Comparison of ENCODE assay signal across 1 cellular context in the genomic region with DNA sequence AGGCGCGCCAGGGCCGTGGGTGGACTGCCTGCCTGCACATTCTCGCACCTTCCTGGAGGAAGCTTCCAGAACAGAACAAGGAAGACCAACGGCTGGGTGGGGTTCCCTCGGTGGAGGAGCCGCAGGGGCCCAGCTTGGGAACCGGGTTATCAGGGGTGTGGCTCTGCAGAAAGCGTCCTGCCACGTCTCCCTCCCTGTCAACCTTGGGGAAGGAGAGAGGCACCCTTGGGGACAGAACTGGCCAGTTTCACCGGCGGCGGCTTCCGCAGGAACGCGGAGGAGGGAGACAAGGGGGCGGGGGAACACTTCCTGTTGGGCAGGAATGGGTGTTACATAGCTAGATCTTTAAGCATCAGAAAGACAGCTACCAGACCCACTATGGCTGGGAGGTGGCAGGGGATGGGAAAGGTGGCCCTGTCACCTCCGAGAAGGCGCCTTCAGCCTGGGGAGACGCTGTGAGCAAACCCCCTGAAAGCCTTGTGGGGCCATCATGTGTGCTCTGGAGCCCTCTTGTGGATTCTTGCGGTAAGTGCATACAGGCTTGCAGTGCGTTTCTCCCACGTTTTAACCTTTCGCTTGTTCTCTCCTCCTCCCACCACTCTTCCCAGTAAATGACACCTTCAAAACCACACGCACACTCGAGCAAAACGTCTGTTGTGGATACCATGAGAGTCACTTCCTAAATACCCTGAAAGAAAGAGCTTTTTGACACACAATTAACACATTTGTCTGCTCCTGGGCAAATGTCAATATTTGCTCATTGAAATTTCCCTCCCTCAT.
TF ChIP-seq lines count a peak whose summit lies in the region.

No MANE protein-coding gene starts in this region.

TF ChIP-seq in HepG2, 621 proteins besides CTCF, POLR2A, EP300 and RAD21 (continued from another document and continues in another):
- no peak for TF ChIP-seq FOXA1 (IDR thresholded peaks at IDR 0.05)
- TF ChIP-seq FOXA1 (CRISPR knock-in tag; IDR thresholded peaks at IDR 0.05), result peak; percentile 39; the same call in 1 of the 2 replicates
- no peak for TF ChIP-seq ZFAT (CRISPR knock-in tag; conservative IDR thresholded peaks at IDR 0.05)
- peak; percentile 30; the same call in 1 of the 2 replicates for TF ChIP-seq SAP130 (CRISPR knock-in tag; IDR thresholded peaks at IDR 0.05; ENCODE audit: low read depth)
- peak; percentile 26; the same call in 1 of the 2 replicates for TF ChIP-seq GATAD2A (CRISPR knock-in tag; IDR thresholded peaks at IDR 0.05)
- peak; percentile 97 for TF ChIP-seq SMC3 (IDR thresholded peaks at IDR 0.05; ENCODE audit: low read length)
- TF ChIP-seq NFATC3 (CRISPR knock-in tag; IDR thresholded peaks at IDR 0.05), result no peak
- TF ChIP-seq ZNF605 (CRISPR knock-in tag; IDR thresholded peaks at IDR 0.05), result no peak
- no peak for TF ChIP-seq GTF2F1 (IDR thresholded peaks at IDR 0.05; ENCODE audit: low read length)
- TF ChIP-seq MATR3 (CRISPR knock-in tag; IDR thresholded peaks at IDR 0.05), result no peak
- no peak for TF ChIP-seq SAFB2 (CRISPR knock-in tag; IDR thresholded peaks at IDR 0.05; ENCODE audit: borderline replicate concordance, low read depth)
- TF ChIP-seq KMT2B (CRISPR knock-in tag; IDR thresholded peaks at IDR 0.05), result peak; percentile 28; the same call in 1 of the 2 replicates
- TF ChIP-seq ZNF775 (CRISPR knock-in tag; IDR thresholded peaks at IDR 0.05; ENCODE audit: borderline replicate concordance), result no peak
- TF ChIP-seq SRF (IDR thresholded peaks at IDR 0.05; ENCODE audit: low read depth, low read length), result no peak
- no peak for TF ChIP-seq NCOA5 (CRISPR knock-in tag; IDR thresholded peaks at IDR 0.05)
- peak; percentile 9; the same call in 1 of the 2 replicates for TF ChIP-seq ARID4A (CRISPR knock-in tag; IDR thresholded peaks at IDR 0.05; ENCODE audit: borderline replicate concordance)
- TF ChIP-seq SALL1 (CRISPR knock-in tag; IDR thresholded peaks at IDR 0.05), result peak; percentile 41
- TF ChIP-seq IRF2 (CRISPR knock-in tag; IDR thresholded peaks at IDR 0.05), result no peak
- TF ChIP-seq ZNF563 (CRISPR knock-in tag; IDR thresholded peaks at IDR 0.05), result no peak
- TF ChIP-seq ZNF879 (CRISPR knock-in tag; IDR thresholded peaks at IDR 0.05), result no peak
- TF ChIP-seq ZNF891 (CRISPR knock-in tag; IDR thresholded peaks at IDR 0.05), result 0 out of 2 replicates have a peak, but pooled peaks have one; percentile 37
- TF ChIP-seq SIN3B (IDR thresholded peaks at IDR 0.05; ENCODE audit: low read length), result peak; percentile 36; the same call in 1 of the 2 replicates
- TF ChIP-seq ZNF577 (CRISPR knock-in tag; IDR thresholded peaks at IDR 0.05; ENCODE audit: borderline replicate concordance, low read depth), result no peak
- no peak for TF ChIP-seq CSRNP1 (CRISPR knock-in tag; IDR thresholded peaks at IDR 0.05)
- no peak for TF ChIP-seq ZSCAN29 (CRISPR knock-in tag; conservative IDR thresholded peaks at IDR 0.05)
- TF ChIP-seq ZZZ3 (CRISPR knock-in tag; IDR thresholded peaks at IDR 0.05; ENCODE audit: borderline replicate concordance), result no peak
- no peak for TF ChIP-seq ZNF260 (CRISPR knock-in tag; IDR thresholded peaks at IDR 0.05; ENCODE audit: borderline replicate concordance, low read depth)
- 0 out of 2 replicates have a peak, but pooled peaks have one; percentile 25 for TF ChIP-seq EEA1 (CRISPR knock-in tag; IDR thresholded peaks at IDR 0.05; ENCODE audit: borderline replicate concordance)
- 0 out of 2 replicates have a peak, but pooled peaks have one; percentile 20 for TF ChIP-seq KAT8 (CRISPR knock-in tag; IDR thresholded peaks at IDR 0.05)
- TF ChIP-seq SALL2 (CRISPR knock-in tag; IDR thresholded peaks at IDR 0.05), result no peak
- no peak for TF ChIP-seq SOX6 (IDR thresholded peaks at IDR 0.05)
- peak; percentile 33; the same call in 1 of the 2 replicates for TF ChIP-seq SOX6 (CRISPR knock-in tag; IDR thresholded peaks at IDR 0.05)
- TF ChIP-seq, protein P1, sequence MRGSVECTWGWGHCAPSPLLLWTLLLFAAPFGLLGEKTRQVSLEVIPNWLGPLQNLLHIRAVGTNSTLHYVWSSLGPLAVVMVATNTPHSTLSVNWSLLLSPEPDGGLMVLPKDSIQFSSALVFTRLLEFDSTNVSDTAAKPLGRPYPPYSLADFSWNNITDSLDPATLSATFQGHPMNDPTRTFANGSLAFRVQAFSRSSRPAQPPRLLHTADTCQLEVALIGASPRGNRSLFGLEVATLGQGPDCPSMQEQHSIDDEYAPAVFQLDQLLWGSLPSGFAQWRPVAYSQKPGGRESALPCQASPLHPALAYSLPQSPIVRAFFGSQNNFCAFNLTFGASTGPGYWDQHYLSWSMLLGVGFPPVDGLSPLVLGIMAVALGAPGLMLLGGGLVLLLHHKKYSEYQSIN (CRISPR knock-in tag; IDR thresholded peaks at IDR 0.05; ENCODE audit: borderline replicate concordance), result no peak
- TF ChIP-seq ATF7-NPFF (CRISPR knock-in tag; IDR thresholded peaks at IDR 0.05; ENCODE audit: low read depth), result no peak
- TF ChIP-seq ZNF547 (CRISPR knock-in tag; IDR thresholded peaks at IDR 0.05), result no peak
- peak; percentile 77; the same call in 1 of the 2 replicates for TF ChIP-seq ZBTB33 (CRISPR knock-in tag; IDR thresholded peaks at IDR 0.05)
- peak; percentile 52; the same call in 1 of the 2 replicates for TF ChIP-seq ZNF687 (CRISPR knock-in tag; IDR thresholded peaks at IDR 0.05)
- TF ChIP-seq, protein P2, sequence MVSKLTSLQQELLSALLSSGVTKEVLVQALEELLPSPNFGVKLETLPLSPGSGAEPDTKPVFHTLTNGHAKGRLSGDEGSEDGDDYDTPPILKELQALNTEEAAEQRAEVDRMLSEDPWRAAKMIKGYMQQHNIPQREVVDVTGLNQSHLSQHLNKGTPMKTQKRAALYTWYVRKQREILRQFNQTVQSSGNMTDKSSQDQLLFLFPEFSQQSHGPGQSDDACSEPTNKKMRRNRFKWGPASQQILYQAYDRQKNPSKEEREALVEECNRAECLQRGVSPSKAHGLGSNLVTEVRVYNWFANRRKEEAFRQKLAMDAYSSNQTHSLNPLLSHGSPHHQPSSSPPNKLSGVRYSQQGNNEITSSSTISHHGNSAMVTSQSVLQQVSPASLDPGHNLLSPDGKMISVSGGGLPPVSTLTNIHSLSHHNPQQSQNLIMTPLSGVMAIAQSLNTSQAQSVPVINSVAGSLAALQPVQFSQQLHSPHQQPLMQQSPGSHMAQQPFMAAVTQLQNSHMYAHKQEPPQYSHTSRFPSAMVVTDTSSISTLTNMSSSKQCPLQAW (CRISPR knock-in tag; IDR thresholded peaks at IDR 0.05), result peak; percentile 53; the same call in 1 of the 2 replicates
- TF ChIP-seq MEIS2 (CRISPR knock-in tag; IDR thresholded peaks at IDR 0.05), result no peak
- TF ChIP-seq, protein P3, sequence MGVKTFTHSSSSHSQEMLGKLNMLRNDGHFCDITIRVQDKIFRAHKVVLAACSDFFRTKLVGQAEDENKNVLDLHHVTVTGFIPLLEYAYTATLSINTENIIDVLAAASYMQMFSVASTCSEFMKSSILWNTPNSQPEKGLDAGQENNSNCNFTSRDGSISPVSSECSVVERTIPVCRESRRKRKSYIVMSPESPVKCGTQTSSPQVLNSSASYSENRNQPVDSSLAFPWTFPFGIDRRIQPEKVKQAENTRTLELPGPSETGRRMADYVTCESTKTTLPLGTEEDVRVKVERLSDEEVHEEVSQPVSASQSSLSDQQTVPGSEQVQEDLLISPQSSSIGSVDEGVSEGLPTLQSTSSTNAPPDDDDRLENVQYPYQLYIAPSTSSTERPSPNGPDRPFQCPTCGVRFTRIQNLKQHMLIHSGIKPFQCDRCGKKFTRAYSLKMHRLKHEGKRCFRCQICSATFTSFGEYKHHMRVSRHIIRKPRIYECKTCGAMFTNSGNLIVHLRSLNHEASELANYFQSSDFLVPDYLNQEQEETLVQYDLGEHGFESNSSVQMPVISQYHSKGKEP (CRISPR knock-in tag; IDR thresholded peaks at IDR 0.05), result no peak
- TF ChIP-seq BHLHE40 (IDR thresholded peaks at IDR 0.05; ENCODE audit: low read length), result peak; percentile 31; the same call in 1 of the 2 replicates
- TF ChIP-seq, protein P4, sequence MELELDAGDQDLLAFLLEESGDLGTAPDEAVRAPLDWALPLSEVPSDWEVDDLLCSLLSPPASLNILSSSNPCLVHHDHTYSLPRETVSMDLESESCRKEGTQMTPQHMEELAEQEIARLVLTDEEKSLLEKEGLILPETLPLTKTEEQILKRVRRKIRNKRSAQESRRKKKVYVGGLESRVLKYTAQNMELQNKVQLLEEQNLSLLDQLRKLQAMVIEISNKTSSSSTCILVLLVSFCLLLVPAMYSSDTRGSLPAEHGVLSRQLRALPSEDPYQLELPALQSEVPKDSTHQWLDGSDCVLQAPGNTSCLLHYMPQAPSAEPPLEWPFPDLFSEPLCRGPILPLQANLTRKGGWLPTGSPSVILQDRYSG (CRISPR knock-in tag; IDR thresholded peaks at IDR 0.05), result no peak
- TF ChIP-seq ZSCAN30 (CRISPR knock-in tag; IDR thresholded peaks at IDR 0.05), result no peak
